ENCODE assay signal across 1 cellular context in genomic region chr16:88613293-88613692, GRCh38.
TF ChIP-seq lines count a peak whose summit lies in the region.

No MANE protein-coding gene starts in this region.

TF ChIP-seq in GM23338, 12 proteins besides CTCF, POLR2A, EP300 and RAD21:
- TF ChIP-seq NANOG (IDR thresholded peaks at IDR 0.05; ENCODE audit: borderline replicate concordance) = no peak
- TF ChIP-seq ZNF114 (CRISPR knock-in tag; IDR thresholded peaks at IDR 0.05) = no peak
- no peak for TF ChIP-seq CREB1 (CRISPR knock-in tag; IDR thresholded peaks at IDR 0.05; ENCODE audit: low read depth)
- no peak for TF ChIP-seq EZH2phosphoT487 (IDR thresholded peaks at IDR 0.05; ENCODE audit: unreplicated experiment)
- no peak for TF ChIP-seq ZNF462 (CRISPR knock-in tag; IDR thresholded peaks at IDR 0.05)
- no peak for TF ChIP-seq STAT1 (IDR thresholded peaks at IDR 0.05; ENCODE audit: unreplicated experiment)
- TF ChIP-seq, protein P1, sequence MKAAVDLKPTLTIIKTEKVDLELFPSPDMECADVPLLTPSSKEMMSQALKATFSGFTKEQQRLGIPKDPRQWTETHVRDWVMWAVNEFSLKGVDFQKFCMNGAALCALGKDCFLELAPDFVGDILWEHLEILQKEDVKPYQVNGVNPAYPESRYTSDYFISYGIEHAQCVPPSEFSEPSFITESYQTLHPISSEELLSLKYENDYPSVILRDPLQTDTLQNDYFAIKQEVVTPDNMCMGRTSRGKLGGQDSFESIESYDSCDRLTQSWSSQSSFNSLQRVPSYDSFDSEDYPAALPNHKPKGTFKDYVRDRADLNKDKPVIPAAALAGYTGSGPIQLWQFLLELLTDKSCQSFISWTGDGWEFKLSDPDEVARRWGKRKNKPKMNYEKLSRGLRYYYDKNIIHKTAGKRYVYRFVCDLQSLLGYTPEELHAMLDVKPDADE (IDR thresholded peaks at IDR 0.05) = no peak
- no peak for TF ChIP-seq JUNB (IDR thresholded peaks at IDR 0.05; ENCODE audit: unreplicated experiment)
- no peak for TF ChIP-seq EZH2 (IDR thresholded peaks at IDR 0.05; ENCODE audit: low read depth, unreplicated experiment)
- TF ChIP-seq ZNF331 (CRISPR knock-in tag; IDR thresholded peaks at IDR 0.05; ENCODE audit: low read depth) = no peak
- no peak for TF ChIP-seq POLR2AphosphoS5 (IDR thresholded peaks at IDR 0.05; ENCODE audit: low read depth)
- TF ChIP-seq, protein P2, sequence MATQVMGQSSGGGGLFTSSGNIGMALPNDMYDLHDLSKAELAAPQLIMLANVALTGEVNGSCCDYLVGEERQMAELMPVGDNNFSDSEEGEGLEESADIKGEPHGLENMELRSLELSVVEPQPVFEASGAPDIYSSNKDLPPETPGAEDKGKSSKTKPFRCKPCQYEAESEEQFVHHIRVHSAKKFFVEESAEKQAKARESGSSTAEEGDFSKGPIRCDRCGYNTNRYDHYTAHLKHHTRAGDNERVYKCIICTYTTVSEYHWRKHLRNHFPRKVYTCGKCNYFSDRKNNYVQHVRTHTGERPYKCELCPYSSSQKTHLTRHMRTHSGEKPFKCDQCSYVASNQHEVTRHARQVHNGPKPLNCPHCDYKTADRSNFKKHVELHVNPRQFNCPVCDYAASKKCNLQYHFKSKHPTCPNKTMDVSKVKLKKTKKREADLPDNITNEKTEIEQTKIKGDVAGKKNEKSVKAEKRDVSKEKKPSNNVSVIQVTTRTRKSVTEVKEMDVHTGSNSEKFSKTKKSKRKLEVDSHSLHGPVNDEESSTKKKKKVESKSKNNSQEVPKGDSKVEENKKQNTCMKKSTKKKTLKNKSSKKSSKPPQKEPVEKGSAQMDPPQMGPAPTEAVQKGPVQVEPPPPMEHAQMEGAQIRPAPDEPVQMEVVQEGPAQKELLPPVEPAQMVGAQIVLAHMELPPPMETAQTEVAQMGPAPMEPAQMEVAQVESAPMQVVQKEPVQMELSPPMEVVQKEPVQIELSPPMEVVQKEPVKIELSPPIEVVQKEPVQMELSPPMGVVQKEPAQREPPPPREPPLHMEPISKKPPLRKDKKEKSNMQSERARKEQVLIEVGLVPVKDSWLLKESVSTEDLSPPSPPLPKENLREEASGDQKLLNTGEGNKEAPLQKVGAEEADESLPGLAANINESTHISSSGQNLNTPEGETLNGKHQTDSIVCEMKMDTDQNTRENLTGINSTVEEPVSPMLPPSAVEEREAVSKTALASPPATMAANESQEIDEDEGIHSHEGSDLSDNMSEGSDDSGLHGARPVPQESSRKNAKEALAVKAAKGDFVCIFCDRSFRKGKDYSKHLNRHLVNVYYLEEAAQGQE (IDR thresholded peaks at IDR 0.05; ENCODE audit: unreplicated experiment) = no peak
